Comparison of ENCODE assay signal across 15 cellular contexts in genomic region chr6:165891320-165891719, GRCh38.
"Had no signal": no experiment of that assay in that cellular context is flagged by ENCODE, and none has a peak within 500 bp of the region (broad histone marks: within the 10 kb centered on the region; RNA-seq: fewer than 3 reads in every experiment).

No MANE protein-coding gene starts in this region.

- FAIRE-seq: islet of Langerhans had no signal

- H3K27ac ChIP-seq: body of pancreas, epithelial cell of prostate, gastroesophageal sphincter, prostate gland, sigmoid colon, spleen, VCaP had no signal

- ATAC-seq: activated naive CD4-positive, alpha-beta T cell treated with anti-CD3 and anti-CD28 coated beads, Interleukin-2, amount 50 U/mL, for 72 hours; body of pancreas; effector memory CD8-positive, alpha-beta T cell; gastroesophageal sphincter; left lobe of liver; naive thymus-derived CD4-positive, alpha-beta T cell; stimulated activated naive CD8-positive, alpha-beta T cell treated with anti-CD3 and anti-CD28 coated beads, Interleukin-15, amount 100 ng/mL, for 72 hours had no signal

- DNase-seq: activated CD4-positive, alpha-beta T cell treated with anti-CD3 and anti-CD28 coated beads, Interleukin-2, amount 50 U/mL, for 48 hours; body of pancreas; effector memory CD8-positive, alpha-beta T cell; naive thymus-derived CD4-positive, alpha-beta T cell; nucleus accumbens; sigmoid colon; spleen; stimulated activated naive CD8-positive, alpha-beta T cell treated with anti-CD3 and anti-CD28 coated beads, Interleukin-15, amount 100 ng/mL, for 72 hours had no signal

- H3K4me1 ChIP-seq: body of pancreas, prostate gland, spleen had no signal

- H3K36me3 ChIP-seq: gastroesophageal sphincter, prostate gland, sigmoid colon, spleen had no signal

- H3K27me3 ChIP-seq: body of pancreas, gastroesophageal sphincter, sigmoid colon had no signal

- H3K4me3 ChIP-seq: body of pancreas, gastroesophageal sphincter, prostate gland, sigmoid colon, spleen had no signal

- H3K9me3 ChIP-seq: body of pancreas, prostate gland, sigmoid colon had no signal
